8 cellular contexts compared by ENCODE assay signal in the genomic region with DNA sequence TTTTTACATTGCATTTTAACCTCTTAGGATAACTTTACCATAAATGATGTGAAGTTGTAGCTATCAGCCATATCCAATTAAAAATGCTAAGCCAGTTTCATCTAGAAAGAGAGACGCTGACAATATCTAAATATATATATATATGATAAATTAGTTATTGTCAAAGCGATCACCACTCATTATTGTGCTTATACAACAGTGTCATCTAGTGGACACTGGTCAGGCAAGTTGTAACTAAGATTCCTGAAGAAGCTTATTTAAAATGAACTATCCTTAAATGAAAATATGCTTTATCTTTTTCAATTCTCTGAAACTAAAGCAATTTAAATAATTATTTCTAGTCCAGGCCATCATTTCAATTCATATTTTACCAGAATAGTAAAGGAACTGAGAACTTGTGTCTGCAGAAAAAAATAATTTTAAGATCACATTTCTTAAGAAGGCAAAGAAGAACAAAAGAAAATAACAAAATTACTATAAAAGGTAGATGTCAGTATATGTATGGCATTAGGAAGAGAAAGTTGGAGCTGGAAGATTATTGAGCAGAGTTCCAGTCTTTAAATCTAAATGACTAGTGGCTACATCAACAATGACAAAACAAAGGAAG.
DNase-seq lines count a peak whose midpoint lies in the region; ATAC-seq, FAIRE-seq and TF ChIP-seq lines count a peak whose summit lies in the region.

No MANE protein-coding gene starts in this region.

- H3K36me3 ChIP-seq in A673 (ENCODE audit: insufficient read depth, low read length, poor library complexity, severe bottlenecking), result no peaks in the 10 kb centered on the region
- no peaks in the 10 kb centered on the region for H3K36me3 ChIP-seq in bronchial epithelial cell (ENCODE audit: control insufficient read depth, insufficient read depth, low read length)
- no peaks in the 10 kb centered on the region for H3K36me3 ChIP-seq in lung (ENCODE audit: control insufficient read depth in 2 of 2, insufficient read depth in 2 of 2, low read length in 2 of 2)

- WGBS in lung, 2 donors, result 8 to 11% methylated on average over 2 of the region's 2 CpGs

- POLR2A ChIA-PET in A673 (lab: Charles Lee; ENCODE audit: low non-redundant PET), result no interaction called here

- H3K4me3 ChIP-seq in A673 (ENCODE audit: low read depth, low read length, poor library complexity, severe bottlenecking), result no peak overlapping the region
- no peak overlapping the region for H3K4me3 ChIP-seq in GM12864 (ENCODE audit: low read depth, low read length)
- H3K4me3 ChIP-seq in bronchial epithelial cell (ENCODE audit: low read depth, low read length), result no peak overlapping the region
- no peak overlapping the region for H3K4me3 ChIP-seq in lung

- H3K9me3 ChIP-seq in A673 (ENCODE audit: low read depth, low read length, poor library complexity, severe bottlenecking) (no peaks in the 10 kb centered on the region), lung (ENCODE audit: control insufficient read depth in 2 of 2, insufficient read depth in 1 of 2, low read length in 1 of 2) (no peaks in the 10 kb centered on the region)

- CTCF ChIA-PET in A673 (lab: Charles Lee), result interaction anchor here (0.5 to 1.1 kb wide), 7 partner anchors 364 to 1667 kb away, joined by 3 to 4 read pairs (median 3); no protein-coding TSS in a partner anchor

- no peak overlapping the region for H3K27ac ChIP-seq in A673 (ENCODE audit: low read depth, low read length, poor library complexity, severe bottlenecking)
- H3K27ac ChIP-seq in lung (ENCODE audit: low read depth in 1 of 2, low read length in 1 of 2), result no peak overlapping the region

- H3K27me3 ChIP-seq in A673 (replicated peaks; ENCODE audit: insufficient read depth, low read depth, low read length, poor library complexity) (no peaks in the 10 kb centered on the region), bronchial epithelial cell (ENCODE audit: control insufficient read depth, insufficient read depth, low read length) (no peaks in the 10 kb centered on the region), lung (ENCODE audit: control insufficient read depth, insufficient read depth) (no peaks in the 10 kb centered on the region)

- peaks cover 15% of the 10 kb centered on the region for H3K4me1 ChIP-seq in A673 (ENCODE audit: insufficient read depth, low read length, poor library complexity, severe bottlenecking)
- H3K4me1 ChIP-seq in lung (ENCODE audit: control insufficient read depth in 2 of 2, insufficient read depth in 2 of 2, low read length in 2 of 2), result no peaks in the 10 kb centered on the region

- no TSS peak for BruUV-seq in A673 (replicated peaks; lab: Mats Ljungman, UMichigan)

- intact Hi-C loops in A673 (cut with micrococcal nuclease; ENCODE audit: unreplicated experiment), result loop anchor here (5.0 kb wide), 2 partner anchors 416 to 466 kb away; no protein-coding TSS in a partner anchor

- no peak for ATAC-seq in lung (ENCODE audit: insufficient read depth, low FRiP score)
- ATAC-seq in GM19023 (IDR thresholded peaks at IDR 0.05; ENCODE audit: unreplicated experiment), result no peak

- DNase-seq in A673 (ENCODE audit: low spot score), result peak; percentile 80
- peak; percentile 7 for DNase-seq in GM12864 (ENCODE audit: low read depth)
- peak; percentile 76 for DNase-seq in NCI-H2227 treated with DMSO at 0.1 percent for 48 hours (lab: John Stamatoyannopoulos, UW)
- DNase-seq in bronchial epithelial cell (ENCODE audit: low read depth), result peak; percentile 65
- no peak for DNase-seq in lung (ENCODE audit: low spot score)
- DNase-seq in stimulated activated CD4-positive, alpha-beta T cell treated with anti-CD3 and anti-CD28 coated beads, Interleukin-4, amount 100 ng/mL, for 1 hour, result no peak
- no peak for DNase-seq in activated CD4-positive, alpha-beta T cell treated with anti-CD3 and anti-CD28 coated beads for 48 hours

- TF ChIP-seq CTCF in A673 (conservative IDR thresholded peaks at IDR 0.05; ENCODE audit: low read depth, low read length) (peak; percentile 86), GM12864 (IDR thresholded peaks at IDR 0.05; ENCODE audit: low read depth, low read length, missing control alignments) (peak; percentile 52), bronchial epithelial cell (IDR thresholded peaks at IDR 0.05; ENCODE audit: insufficient read depth, low read length, severe bottlenecking) (peak; percentile 63), lung (IDR thresholded peaks at IDR 0.05; ENCODE audit: control extremely low read depth, extremely low read depth) (peak; percentile 43)

- FAIRE-seq in bronchial epithelial cell (lab: Jason Lieb, UNC), result no peak

Comparison
In these comparisons a context has a peak if more than half of its experiments do, and no peak if none do; other contexts are left out.
1. DNase-seq: peak in A673 (single experiment), GM12864 (single experiment), NCI-H2227 treated with DMSO at 0.1 percent for 48 hours (single experiment) and bronchial epithelial cell (single experiment); none in lung (single experiment), stimulated activated CD4-positive, alpha-beta T cell treated with anti-CD3 and anti-CD28 coated beads, Interleukin-4, amount 100 ng/mL, for 1 hour (single experiment) and activated CD4-positive, alpha-beta T cell treated with anti-CD3 and anti-CD28 coated beads for 48 hours (single experiment).
2. Peak in every context shown above with its lines, with median percentiles within 50 percentile points of each other: CTCF ChIP-seq.